In the genomic region with DNA sequence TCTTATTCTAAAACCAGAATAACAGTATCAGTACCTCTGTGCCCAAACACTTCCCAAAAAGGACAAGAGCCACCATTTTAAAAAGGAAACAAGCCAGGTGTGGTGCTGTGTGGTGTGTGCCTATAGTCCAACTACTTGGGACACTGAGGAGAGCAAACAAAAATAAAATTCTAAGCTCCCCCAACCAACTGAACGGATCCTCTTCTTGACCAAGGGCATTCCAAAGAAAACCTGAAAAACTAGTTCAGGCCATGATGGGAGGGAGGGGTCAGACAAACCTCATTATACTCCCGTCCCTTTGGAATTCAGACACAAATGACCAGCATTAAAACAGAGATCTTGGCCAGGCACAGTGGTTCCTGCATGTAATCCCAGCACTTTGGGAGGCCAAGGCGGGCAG, we compare ENCODE assay signal across 1 cellular context.
TF ChIP-seq lines count a peak whose summit lies in the region.

No MANE protein-coding gene starts in this region.

TF ChIP-seq in SK-N-SH, 30 proteins besides CTCF, POLR2A, EP300 and RAD21:
- TF ChIP-seq SIN3A (IDR thresholded peaks at IDR 0.05; ENCODE audit: borderline replicate concordance, low read depth, low read length) (no peak), FOXJ3 (CRISPR knock-in tag; IDR thresholded peaks at IDR 0.05) (no peak), YY1 (IDR thresholded peaks at IDR 0.05; ENCODE audit: low read depth) (no peak), RXRA (IDR thresholded peaks at IDR 0.05; ENCODE audit: borderline replicate concordance, low read depth) (no peak), FOXM1 (IDR thresholded peaks at IDR 0.05; ENCODE audit: low read depth) (no peak), MEF2A (IDR thresholded peaks at IDR 0.05; ENCODE audit: borderline replicate concordance, low read depth) (no peak), POLR2AphosphoS5 (IDR thresholded peaks at IDR 0.05; ENCODE audit: low read depth, low read length) (no peak)
- TF ChIP-seq, protein P1, sequence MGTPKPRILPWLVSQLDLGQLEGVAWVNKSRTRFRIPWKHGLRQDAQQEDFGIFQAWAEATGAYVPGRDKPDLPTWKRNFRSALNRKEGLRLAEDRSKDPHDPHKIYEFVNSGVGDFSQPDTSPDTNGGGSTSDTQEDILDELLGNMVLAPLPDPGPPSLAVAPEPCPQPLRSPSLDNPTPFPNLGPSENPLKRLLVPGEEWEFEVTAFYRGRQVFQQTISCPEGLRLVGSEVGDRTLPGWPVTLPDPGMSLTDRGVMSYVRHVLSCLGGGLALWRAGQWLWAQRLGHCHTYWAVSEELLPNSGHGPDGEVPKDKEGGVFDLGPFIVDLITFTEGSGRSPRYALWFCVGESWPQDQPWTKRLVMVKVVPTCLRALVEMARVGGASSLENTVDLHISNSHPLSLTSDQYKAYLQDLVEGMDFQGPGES (IDR thresholded peaks at IDR 0.05; ENCODE audit: low read depth, low read length) = no peak
- TF ChIP-seq, protein P2, sequence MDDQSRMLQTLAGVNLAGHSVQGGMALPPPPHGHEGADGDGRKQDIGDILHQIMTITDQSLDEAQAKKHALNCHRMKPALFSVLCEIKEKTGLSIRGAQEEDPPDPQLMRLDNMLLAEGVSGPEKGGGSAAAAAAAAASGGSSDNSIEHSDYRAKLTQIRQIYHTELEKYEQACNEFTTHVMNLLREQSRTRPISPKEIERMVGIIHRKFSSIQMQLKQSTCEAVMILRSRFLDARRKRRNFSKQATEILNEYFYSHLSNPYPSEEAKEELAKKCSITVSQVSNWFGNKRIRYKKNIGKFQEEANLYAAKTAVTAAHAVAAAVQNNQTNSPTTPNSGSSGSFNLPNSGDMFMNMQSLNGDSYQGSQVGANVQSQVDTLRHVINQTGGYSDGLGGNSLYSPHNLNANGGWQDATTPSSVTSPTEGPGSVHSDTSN (IDR thresholded peaks at IDR 0.05) = no peak
- TF ChIP-seq, protein P3, sequence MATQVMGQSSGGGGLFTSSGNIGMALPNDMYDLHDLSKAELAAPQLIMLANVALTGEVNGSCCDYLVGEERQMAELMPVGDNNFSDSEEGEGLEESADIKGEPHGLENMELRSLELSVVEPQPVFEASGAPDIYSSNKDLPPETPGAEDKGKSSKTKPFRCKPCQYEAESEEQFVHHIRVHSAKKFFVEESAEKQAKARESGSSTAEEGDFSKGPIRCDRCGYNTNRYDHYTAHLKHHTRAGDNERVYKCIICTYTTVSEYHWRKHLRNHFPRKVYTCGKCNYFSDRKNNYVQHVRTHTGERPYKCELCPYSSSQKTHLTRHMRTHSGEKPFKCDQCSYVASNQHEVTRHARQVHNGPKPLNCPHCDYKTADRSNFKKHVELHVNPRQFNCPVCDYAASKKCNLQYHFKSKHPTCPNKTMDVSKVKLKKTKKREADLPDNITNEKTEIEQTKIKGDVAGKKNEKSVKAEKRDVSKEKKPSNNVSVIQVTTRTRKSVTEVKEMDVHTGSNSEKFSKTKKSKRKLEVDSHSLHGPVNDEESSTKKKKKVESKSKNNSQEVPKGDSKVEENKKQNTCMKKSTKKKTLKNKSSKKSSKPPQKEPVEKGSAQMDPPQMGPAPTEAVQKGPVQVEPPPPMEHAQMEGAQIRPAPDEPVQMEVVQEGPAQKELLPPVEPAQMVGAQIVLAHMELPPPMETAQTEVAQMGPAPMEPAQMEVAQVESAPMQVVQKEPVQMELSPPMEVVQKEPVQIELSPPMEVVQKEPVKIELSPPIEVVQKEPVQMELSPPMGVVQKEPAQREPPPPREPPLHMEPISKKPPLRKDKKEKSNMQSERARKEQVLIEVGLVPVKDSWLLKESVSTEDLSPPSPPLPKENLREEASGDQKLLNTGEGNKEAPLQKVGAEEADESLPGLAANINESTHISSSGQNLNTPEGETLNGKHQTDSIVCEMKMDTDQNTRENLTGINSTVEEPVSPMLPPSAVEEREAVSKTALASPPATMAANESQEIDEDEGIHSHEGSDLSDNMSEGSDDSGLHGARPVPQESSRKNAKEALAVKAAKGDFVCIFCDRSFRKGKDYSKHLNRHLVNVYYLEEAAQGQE (IDR thresholded peaks at IDR 0.05; ENCODE audit: low read depth, low read length) = no peak
